In the genomic region with DNA sequence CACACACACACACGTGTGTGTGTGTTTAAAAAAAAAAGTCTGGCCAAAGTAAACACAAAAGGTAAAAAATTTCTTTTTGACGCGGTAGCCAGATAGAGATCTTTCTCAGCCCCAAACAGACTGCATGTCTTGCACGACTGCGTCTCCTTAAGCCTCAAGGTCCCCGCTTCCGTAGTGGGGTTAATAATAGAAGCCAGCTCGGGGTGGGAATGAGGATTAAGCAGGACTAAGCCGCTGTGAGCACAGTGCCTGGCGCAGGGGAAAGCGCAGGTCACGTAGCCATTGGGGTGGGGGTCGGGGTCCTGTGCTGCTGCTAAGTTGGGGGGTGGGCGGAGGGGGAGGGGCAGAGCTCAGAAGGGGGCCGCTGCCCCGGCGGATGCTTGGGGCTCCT, we compare ENCODE assay signal across 8 cellular contexts. TPM values are rescaled to one million over a fixed set of nuclear protein-coding genes. Genes with fewer than 3 reads are reported as not detected.
DNase-seq lines count a peak whose midpoint lies in the region; ATAC-seq and TF ChIP-seq lines count a peak whose summit lies in the region.

No MANE protein-coding gene starts in this region.

- H3K9me3 ChIP-seq in subcutaneous abdominal adipose tissue (ENCODE audit: control insufficient read depth in 5 of 5, low read length in 5 of 5), result no peaks in the 10 kb centered on the region

- peaks cover 11 to 44% (median 37%) of the 10 kb centered on the region in 5 donors for H3K4me1 ChIP-seq in subcutaneous abdominal adipose tissue (ENCODE audit: control insufficient read depth in 5 of 5, insufficient read depth in 5 of 5, low read length in 5 of 5)

- H3K4me3 ChIP-seq in GM12875 (ENCODE audit: low read depth, low read length), result peak overlapping the region; percentile 55
- H3K4me3 ChIP-seq in coronary artery, result peak overlapping the region; percentile 92
- H3K4me3 ChIP-seq in lower leg skin (ENCODE audit: low read depth, poor library complexity, severe bottlenecking), result peak overlapping the region; percentile 63
- peak overlapping the region; percentile 71 to 85 (median 78) for H3K4me3 ChIP-seq in subcutaneous abdominal adipose tissue (ENCODE audit: low read depth in 1 of 5, low read length in 5 of 5)

- 0% methylated on average over 13 to 15 of the region's 17 CpGs for WGBS in lower leg skin, 2 donors

- H3K27ac ChIP-seq in coronary artery (peak overlapping the region; percentile 84 to 88), subcutaneous abdominal adipose tissue (ENCODE audit: low read depth, low read length) (no peak overlapping the region)

- H3K9ac ChIP-seq in subcutaneous abdominal adipose tissue (ENCODE audit: low read length in 5 of 5), result peak overlapping the region; percentile 70 to 87 (median 79)

- DNase-seq in T-helper 1 cell (peak in 4 of 5 donors; percentile 16 to 41 (median 22)), coronary artery (ENCODE audit: low spot score) (no peak), lower leg skin (ENCODE audit: low spot score in 2 of 2) (no peak), ureter (ENCODE audit: low spot score) (no peak), middle frontal gyrus (ENCODE audit: extremely low spot score, low spot score) (no peak)

- intact Hi-C loops in lower leg skin (cut with DNase I; ENCODE audit: low total_unique reads), result no loop called here

- ATAC-seq in HG03066 (IDR thresholded peaks at IDR 0.05; ENCODE audit: low read depth, unreplicated experiment), result peak; percentile 9

- H3K27me3 ChIP-seq in subcutaneous abdominal adipose tissue (ENCODE audit: control insufficient read depth in 5 of 5, insufficient read depth in 4 of 5, low read length in 5 of 5), result no peaks in the 10 kb centered on the region

- TF ChIP-seq CTCF in GM12875 (IDR thresholded peaks at IDR 0.05; ENCODE audit: borderline replicate concordance, insufficient read depth, low read depth, low read length) (no peak), coronary artery (IDR thresholded peaks at IDR 0.05) (no peak), lower leg skin (IDR thresholded peaks at IDR 0.05) (no peak)

- H3K36me3 ChIP-seq in subcutaneous abdominal adipose tissue (ENCODE audit: control insufficient read depth in 5 of 5, insufficient read depth in 5 of 5, low read length in 5 of 5), result peaks cover 0 to 5% (median 0%) of the 10 kb centered on the region in 5 donors

- TF ChIP-seq POLR2A in lower leg skin (IDR thresholded peaks at IDR 0.05), result no peak

RNA-seq across cellular contexts. Expression of a gene that starts 0.5 kb away (rescaled TPM):
- total RNA-seq in lower leg skin (10 to 100 TPM; 40.7 to 80.4 (median 61.4) TPM), ureter (99.4 TPM)

RNA-seq across cellular contexts. Expression of a gene that starts 47.4 kb away (rescaled TPM):
- total RNA-seq in lower leg skin (10 to 100 TPM; 16.8 to 27.1 (median 20.7) TPM), ureter (45.6 TPM)

RNA-seq across cellular contexts. Expression of a gene that starts 47.8 kb away (rescaled TPM):
- total RNA-seq in lower leg skin, result 10 to 100 TPM; 32.5 to 61.3 (median 42.7) TPM
- 51.3 TPM for total RNA-seq in ureter

RNA-seq across cellular contexts. Expression of a gene that starts 56.8 kb away (rescaled TPM):
- total RNA-seq in lower leg skin (10 to 100 TPM; 17.5 to 22.6 (median 18.0) TPM), ureter (45.6 TPM)

Comparison
In these comparisons a context has a peak if more than half of its experiments do, and no peak if none do; other contexts are left out.
1. DNase-seq: peak in T-helper 1 cell (4 of 5); none in coronary artery (single experiment), lower leg skin (0 of 2), ureter (single experiment) and middle frontal gyrus (single experiment).
2. Peak in every context shown above with its lines, with median percentiles within 50 percentile points of each other: H3K4me3 ChIP-seq.